In genomic region chr11:101326141-101326540, GRCh38 we compare ENCODE assay signal across 28 cellular contexts.
"Had no signal": no experiment of that assay in that cellular context is flagged by ENCODE, and none has a peak within 500 bp of the region (broad histone marks: within the 10 kb centered on the region; RNA-seq: fewer than 3 reads in every experiment).

No MANE protein-coding gene starts in this region.

- H3K27me3 ChIP-seq: SJCRH30 had no signal

- H3K4me1 ChIP-seq: SJCRH30 had no signal

- H3K9me3 ChIP-seq: SJCRH30 had no signal

- H2AFZ ChIP-seq: PC-9 had no signal

- H3K36me3 ChIP-seq: SJCRH30 had no signal

- H3K27ac ChIP-seq: KMS-11, PC-9, RWPE1, SJCRH30, SK-N-MC had no signal

- H3K9ac ChIP-seq: KMS-11 had no signal

- DNase-seq: Karpas-422, KBM-7, MM.1S, MV-4-11, NCI-H1092, NCI-H1105, NCI-H1417 treated with DMSO at 0.1 percent for 48 hours, NCI-H1436 treated with DMSO at 0.1 percent for 48 hours, NCI-H1694 treated with DMSO at 0.1 percent for 48 hours, NCI-H187 treated with DMSO at 0.1 percent for 48 hours, NCI-H2029, NCI-H2081, NCI-H2171 treated with DMSO at 0.1 percent for 48 hours, NCI-H2227 treated with DMSO at 0.1 percent for 48 hours, NCI-H345, NCI-H446, NCI-H510A treated with DMSO at 0.1 percent for 48 hours, NCI-H524 treated with DMSO at 0.1 percent for 48 hours, NCI-H526 treated with DMSO at 0.1 percent for 48 hours, NCI-H774, PC-9, SHP77, SIG-M5, SJCRH30, SW 1271 had no signal

- H3K4me3 ChIP-seq: PC-9, SJCRH30, SK-N-MC had no signal

- H3K4me2 ChIP-seq: KMS-11, PC-9 had no signal
